In genomic region chr10:58981846-58982245, GRCh38 we compare ENCODE assay signal across 16 cellular contexts.
"Had no signal": no experiment of that assay in that cellular context is flagged by ENCODE, and none has a peak within 500 bp of the region (broad histone marks: within the 10 kb centered on the region; RNA-seq: fewer than 3 reads in every experiment).

No MANE protein-coding gene starts in this region.

- H3K27ac ChIP-seq: tibial artery, VCaP had no signal

- DNase-seq: activated CD4-positive, alpha-beta T cell treated with anti-CD3 and anti-CD28 coated beads for 36 hours; activated CD8-positive, alpha-beta memory T cell treated with anti-CD3 and anti-CD28 coated beads, Interleukin-2, amount 50 U/mL, for 48 hours; activated CD8-positive, alpha-beta T cell treated with anti-CD3 and anti-CD28 coated beads for 36 hours; activated naive CD4-positive, alpha-beta T cell; central memory CD4-positive, alpha-beta T cell; cortex of kidney; glutamatergic neuron; left cardiac atrium; naive B cell; nucleus accumbens; right cardiac atrium; small intestine; tibial artery had no signal

- ATAC-seq: activated CD4-positive, alpha-beta T cell treated with anti-CD3 and anti-CD28 coated beads for 36 hours; activated CD8-positive, alpha-beta T cell treated with anti-CD3 and anti-CD28 coated beads for 36 hours had no signal

- H3K4me3 ChIP-seq: lung, tibial artery, vagina had no signal

- FAIRE-seq: small intestine had no signal

- H3K9me3 ChIP-seq: tibial artery, vagina had no signal

- H3K27me3 ChIP-seq: tibial artery, vagina had no signal

- H3K36me3 ChIP-seq: tibial artery, vagina had no signal
